In genomic region chr20:53763707-53764415, GRCh38 we compare ENCODE assay signal across 9 cellular contexts.
DNase-seq lines count a peak whose midpoint lies in the region; ATAC-seq and TF ChIP-seq lines count a peak whose summit lies in the region.
"Had no signal": no experiment of that assay in that cellular context is flagged by ENCODE, and none has a peak within 500 bp of the region (broad histone marks: within the 10 kb centered on the region; RNA-seq: fewer than 3 reads in every experiment).

No MANE protein-coding gene starts in this region.

- H3K36me3 ChIP-seq in brain microvascular endothelial cell (replicated peaks) (no peaks in the 10 kb centered on the region), mesenchymal stem cell (ENCODE audit: control insufficient read depth in 1 of 2, insufficient read depth in 2 of 2, low read depth in 1 of 2, low read length in 2 of 2) (no peaks in the 10 kb centered on the region)

- DNase-seq in COLO668 (lab: John Stamatoyannopoulos, UW; ENCODE audit: unreplicated experiment) = peak; percentile 67
- peak; percentile 56 for DNase-seq in NCI-H2029 treated with DMSO at 0.1 percent for 48 hours (lab: John Stamatoyannopoulos, UW)
- peak; percentile 11 for DNase-seq in brain microvascular endothelial cell
- DNase-seq in mesenchymal stem cell = peak; percentile 82
- DNase-seq in activated T-helper 2 cell treated with anti-CD3 and anti-CD28 coated beads, Interferon-gamma antibody, Interleukin-2, Interleukin-4, amounts not matched to agents 10 μg/mL and 5 μg/mL and 100 μg/mL, durations not matched to agents 14 hours and 24 hours and 36 hours (ENCODE audit: low spot score) = no peak
- DNase-seq: NCI-H1930 had no signal

- peak overlapping the region; percentile 74 for H3K9ac ChIP-seq in mesenchymal stem cell (ENCODE audit: low read length)

- H3K4me3 Mint-ChIP-seq in activated T-helper 2 cell treated with anti-CD3 and anti-CD28 coated beads, Interferon-gamma antibody, Interleukin-2, Interleukin-4, amounts not matched to agents 10 μg/mL and 5 μg/mL and 100 μg/mL, durations not matched to agents 14 hours and 24 hours and 36 hours (ENCODE audit: low read depth) = no peak overlapping the region

- no peaks in the 10 kb centered on the region for H3K9me3 ChIP-seq in mesenchymal stem cell (ENCODE audit: control insufficient read depth, low read length)

- no peak overlapping the region for H2BK120ac ChIP-seq in mesenchymal stem cell (ENCODE audit: low read depth, low read length)

- H3K4me3 ChIP-seq in brain microvascular endothelial cell (ENCODE audit: low read depth, low read length) = no peak overlapping the region
- peak overlapping the region in 1 of 2 experiments; percentile 41 for H3K4me3 ChIP-seq in mesenchymal stem cell (ENCODE audit: insufficient read depth in 1 of 2, low read depth in 1 of 2, low read length in 2 of 2)

- H3K27ac ChIP-seq in brain microvascular endothelial cell = no peak overlapping the region
- H3K27ac ChIP-seq in mesenchymal stem cell (ENCODE audit: low read length, poor library complexity, severe bottlenecking) = no peak overlapping the region

- no peak overlapping the region for H3K4me2 ChIP-seq in mesenchymal stem cell (ENCODE audit: low read length, poor library complexity, severe bottlenecking)

- in situ Hi-C loops in brain microvascular endothelial cell (cut with HindIII; ENCODE audit: low pct_ligation_motif_present, low sequenced_read_pairs) = no loop called here

- no peaks in the 10 kb centered on the region for H3K27me3 Mint-ChIP-seq in activated T-helper 2 cell treated with anti-CD3 and anti-CD28 coated beads, Interferon-gamma antibody, Interleukin-2, Interleukin-4, amounts not matched to agents 10 μg/mL and 5 μg/mL and 100 μg/mL, durations not matched to agents 14 hours and 24 hours and 36 hours (ENCODE audit: low read depth)

- H2AK5ac ChIP-seq in mesenchymal stem cell (ENCODE audit: low read length, severe bottlenecking) = no peak overlapping the region

- H3K27me3 ChIP-seq in brain microvascular endothelial cell (replicated peaks) = no peaks in the 10 kb centered on the region
- no peaks in the 10 kb centered on the region for H3K27me3 ChIP-seq in mesenchymal stem cell (ENCODE audit: control insufficient read depth in 1 of 2, insufficient read depth in 1 of 2, low read length in 2 of 2)

- peak overlapping the region in 1 of 2 experiments; percentile 67 for H3K4ac ChIP-seq in mesenchymal stem cell (ENCODE audit: low read depth in 1 of 2, low read length in 2 of 2)

- H3K23ac ChIP-seq in mesenchymal stem cell (ENCODE audit: low read length in 2 of 2) = no peak overlapping the region

- no peak overlapping the region for H3K27ac Mint-ChIP-seq in activated T-helper 2 cell treated with anti-CD3 and anti-CD28 coated beads, Interferon-gamma antibody, Interleukin-2, Interleukin-4, amounts not matched to agents 10 μg/mL and 5 μg/mL and 100 μg/mL, durations not matched to agents 14 hours and 24 hours and 36 hours

- no peaks in the 10 kb centered on the region for H3K4me1 ChIP-seq in mesenchymal stem cell (ENCODE audit: control insufficient read depth, insufficient read depth, low read depth, low read length)

- H3K9me3 Mint-ChIP-seq in activated T-helper 2 cell treated with anti-CD3 and anti-CD28 coated beads, Interferon-gamma antibody, Interleukin-2, Interleukin-4, amounts not matched to agents 10 μg/mL and 5 μg/mL and 100 μg/mL, durations not matched to agents 14 hours and 24 hours and 36 hours = no peaks in the 10 kb centered on the region

- no peak overlapping the region for H2BK5ac ChIP-seq in mesenchymal stem cell (ENCODE audit: low read depth, low read length, poor library complexity, severe bottlenecking)

- no peak overlapping the region for H4K91ac ChIP-seq in mesenchymal stem cell (ENCODE audit: low read length)

- no peak overlapping the region for H2AFZ ChIP-seq in mesenchymal stem cell (ENCODE audit: low read depth, low read length)

- no peak overlapping the region for H2BK15ac ChIP-seq in mesenchymal stem cell (ENCODE audit: low read depth, poor library complexity, severe bottlenecking)

- no peak for TF ChIP-seq CTCF in brain microvascular endothelial cell (IDR thresholded peaks at IDR 0.05; ENCODE audit: low read depth, low read length, missing control alignments)

- H3K14ac ChIP-seq in mesenchymal stem cell (ENCODE audit: low read length in 2 of 2) = no peak overlapping the region

- H3K79me1 ChIP-seq in mesenchymal stem cell (replicated peaks; ENCODE audit: low read length, poor library complexity, severe bottlenecking) = no peaks in the 10 kb centered on the region

- no peaks in the 10 kb centered on the region for H3K36me3 Mint-ChIP-seq in activated T-helper 2 cell treated with anti-CD3 and anti-CD28 coated beads, Interferon-gamma antibody, Interleukin-2, Interleukin-4, amounts not matched to agents 10 μg/mL and 5 μg/mL and 100 μg/mL, durations not matched to agents 14 hours and 24 hours and 36 hours (ENCODE audit: low read depth)

- peaks cover 2% of the 10 kb centered on the region for H3K4me1 Mint-ChIP-seq in activated T-helper 2 cell treated with anti-CD3 and anti-CD28 coated beads, Interferon-gamma antibody, Interleukin-2, Interleukin-4, amounts not matched to agents 10 μg/mL and 5 μg/mL and 100 μg/mL, durations not matched to agents 14 hours and 24 hours and 36 hours (ENCODE audit: low read depth)

- ATAC-seq in HG02852 (IDR thresholded peaks at IDR 0.05; ENCODE audit: unreplicated experiment) (no peak), HG03354 (IDR thresholded peaks at IDR 0.05; ENCODE audit: poor library complexity, severe bottlenecking, unreplicated experiment) (no peak), GM19023 (IDR thresholded peaks at IDR 0.05; ENCODE audit: unreplicated experiment) (no peak)

- peak overlapping the region in 1 of 2 experiments; percentile 18 for H2BK12ac ChIP-seq in mesenchymal stem cell (ENCODE audit: low read length in 2 of 2)

- 21% methylated on average over 12 of the region's 12 CpGs for WGBS in mesenchymal stem cell

- intact Hi-C loops in activated T-helper 2 cell treated with anti-CD3 and anti-CD28 coated beads, Interferon-gamma antibody, Interleukin-2, Interleukin-4, amounts not matched to agents 10 μg/mL and 5 μg/mL and 100 μg/mL, durations not matched to agents 14 hours and 24 hours and 36 hours (cut with micrococcal nuclease) = no loop called here

- H3K18ac ChIP-seq in mesenchymal stem cell (ENCODE audit: low read depth in 1 of 2, low read length in 2 of 2) = peak overlapping the region in 1 of 2 experiments; percentile 37

- no peak overlapping the region for H4K8ac ChIP-seq in mesenchymal stem cell (ENCODE audit: low read length)
